ENCODE assay signal across 8 cellular contexts in genomic region chr2:105373895-105374401, GRCh38. TPM values are rescaled to one million over a fixed set of nuclear protein-coding genes. Genes with fewer than 3 reads are reported as not detected.
A peak's percentile ranks its signal among the peaks of the same experiment; 100 is the strongest.
DNase-seq lines count a peak whose midpoint lies in the region; ATAC-seq and TF ChIP-seq lines count a peak whose summit lies in the region.

No MANE protein-coding gene starts in this region.

- TF ChIP-seq CTCF in mucosa of descending colon (IDR thresholded peaks at IDR 0.05), result no peak

- ATAC-seq in GM18861 (IDR thresholded peaks at IDR 0.05; ENCODE audit: unreplicated experiment) (peak; percentile 80), GM21825 (IDR thresholded peaks at IDR 0.05; ENCODE audit: unreplicated experiment) (peak; percentile 73), mucosa of descending colon (peak; percentile 6), SK-N-SH treated with all-trans-retinoic acid at 6 μM for 48 hours (no peak)

- H3K4me3 ChIP-seq in mucosa of descending colon, result no peak overlapping the region

- H3K36me3 Mint-ChIP-seq in T-helper 1 cell treated with Interleukin-12 subunit alpha and Interleukin-12 subunit beta and Interleukin-4 antibody, amounts not matched to agents 30 μg/mL and 1 μg/mL, for 36 hours (ENCODE audit: low read depth), result peaks cover 2% of the 10 kb centered on the region

- intact Hi-C loops in mucosa of descending colon (cut with DNase I, micrococcal nuclease), result loop anchor here in 1 of 2 donors (5.0 kb wide), 1 partner anchor 148 kb away; no protein-coding TSS in a partner anchor

- H3K27me3 Mint-ChIP-seq in T-helper 1 cell treated with Interleukin-12 subunit alpha and Interleukin-12 subunit beta and Interleukin-4 antibody, amounts not matched to agents 30 μg/mL and 1 μg/mL, for 36 hours (ENCODE audit: low read depth), result peaks cover 3% of the 10 kb centered on the region

- DNase-seq in mucosa of descending colon (no peak), NCI-H82 (lab: John Stamatoyannopoulos, UW) (no peak), NCI-H526 (lab: John Stamatoyannopoulos, UW) (no peak), NCI-H774 (lab: John Stamatoyannopoulos, UW) (no peak)

- H3K4me3 Mint-ChIP-seq in T-helper 1 cell treated with Interleukin-12 subunit alpha and Interleukin-12 subunit beta and Interleukin-4 antibody, amounts not matched to agents 30 μg/mL and 1 μg/mL, for 36 hours, result peak overlapping the region; percentile 82

- no peaks in the 10 kb centered on the region for H3K36me3 ChIP-seq in mucosa of descending colon (ENCODE audit: low read depth)

- H3K4me1 ChIP-seq in mucosa of descending colon (ENCODE audit: low read depth), result no peaks in the 10 kb centered on the region

- H3K9me3 Mint-ChIP-seq in T-helper 1 cell treated with Interleukin-12 subunit alpha and Interleukin-12 subunit beta and Interleukin-4 antibody, amounts not matched to agents 30 μg/mL and 1 μg/mL, for 36 hours, result no peaks in the 10 kb centered on the region

- H3K4me1 Mint-ChIP-seq in T-helper 1 cell treated with Interleukin-12 subunit alpha and Interleukin-12 subunit beta and Interleukin-4 antibody, amounts not matched to agents 30 μg/mL and 1 μg/mL, for 36 hours (ENCODE audit: low read depth), result peaks cover 18% of the 10 kb centered on the region

- peak overlapping the region; percentile 98 for H3K27ac Mint-ChIP-seq in T-helper 1 cell treated with Interleukin-12 subunit alpha and Interleukin-12 subunit beta and Interleukin-4 antibody, amounts not matched to agents 30 μg/mL and 1 μg/mL, for 36 hours

- no peaks in the 10 kb centered on the region for H3K9me3 ChIP-seq in mucosa of descending colon

TF ChIP-seq in SK-N-SH treated with all-trans-retinoic acid at 6 μM for 48 hours, 23 proteins besides CTCF, POLR2A, EP300 and RAD21:
- no peak for TF ChIP-seq CSDC2 (CRISPR knock-in tag; IDR thresholded peaks at IDR 0.05)
- TF ChIP-seq GLIS3 (CRISPR knock-in tag; IDR thresholded peaks at IDR 0.05), result no peak
- no peak for TF ChIP-seq ARNTL (CRISPR knock-in tag; IDR thresholded peaks at IDR 0.05; ENCODE audit: borderline replicate concordance, low read depth)

RNA-seq across cellular contexts. Expression of gene FHL2, which starts 24.9 kb away (rescaled TPM):
- 100 to 1,000 TPM; 109 to 132 (median 113) TPM for total RNA-seq in mucosa of descending colon

RNA-seq across cellular contexts. Expression of gene C2orf49, which starts 36.6 kb away (rescaled TPM):
- 10 to 100 TPM; 11.0 to 21.0 (median 11.6) TPM for total RNA-seq in mucosa of descending colon

RNA-seq across cellular contexts. Expression of gene TGFBRAP1, which starts 44.4 kb away (rescaled TPM):
- total RNA-seq in mucosa of descending colon, result 10 to 100 TPM; 16.9 to 24.3 (median 20.9) TPM
